In genomic region chr19:957578-957977, GRCh38 we compare ENCODE assay signal across 9 cellular contexts. TPM values are rescaled to one million over a fixed set of nuclear protein-coding genes. Genes with fewer than 3 reads are reported as not detected.
DNase-seq lines count a peak whose midpoint lies in the region; ATAC-seq and TF ChIP-seq lines count a peak whose summit lies in the region.
"Not testable (repeated sequence)": the region's sequence is repeated elsewhere in the genome, so short reads cannot be mapped to it uniquely, and the experiment has no call there.
"Had no signal": no experiment of that assay in that cellular context is flagged by ENCODE, and none has a peak within 500 bp of the region (broad histone marks: within the 10 kb centered on the region; RNA-seq: fewer than 3 reads in every experiment).

No MANE protein-coding gene starts in this region.

- BruUV-seq in IMR-90 (replicated peaks; lab: Mats Ljungman, UMichigan) = not testable (repeated sequence)

- not testable (repeated sequence) for H3K27me3 ChIP-seq in H9 (ENCODE audit: insufficient read depth, low read length); IMR-90 (ENCODE audit: control insufficient read depth, insufficient read depth, low read length); cardiac muscle cell; smooth muscle cell (ENCODE audit: low read depth)

- H3K27me3 Mint-ChIP-seq in H9 (ENCODE audit: low read depth); WTC11 (ENCODE audit: low read depth); mesothelial cell of epicardium (ENCODE audit: low read depth): not testable (repeated sequence)

- not testable (repeated sequence) for H3K27ac ChIP-seq in H9 (ENCODE audit: insufficient read length, low read depth, low read length)
- peak overlapping the region; percentile 34; the same call in 1 of the 2 replicates for H3K27ac ChIP-seq in IMR-90 (ENCODE audit: insufficient read depth, low read length)
- peak overlapping the region; percentile 91 for H3K27ac ChIP-seq in cardiac muscle cell
- peak overlapping the region; percentile 95 for H3K27ac ChIP-seq in smooth muscle cell (ENCODE audit: low read depth)

- not testable (repeated sequence) for H3K4me1 ChIP-seq in H9 (ENCODE audit: insufficient read depth, low read length)
- peaks cover 33% of the 10 kb centered on the region for H3K4me1 ChIP-seq in IMR-90 (ENCODE audit: control insufficient read depth, insufficient read depth, low read length)
- peaks cover 51% of the 10 kb centered on the region for H3K4me1 ChIP-seq in cardiac muscle cell (ENCODE audit: low read depth)
- H3K4me1 ChIP-seq in smooth muscle cell (ENCODE audit: low read depth) = peaks cover 48% of the 10 kb centered on the region

- H4K8ac ChIP-seq in H9 (replicated peaks; ENCODE audit: insufficient read length, low read depth, low read length) = not testable (repeated sequence)
- peak overlapping the region in 1 of 2 experiments; percentile 81; a peak in 3 of 4 replicates for H4K8ac ChIP-seq in IMR-90 (ENCODE audit: low read depth in 2 of 2, low read length in 2 of 2)

- H2BK12ac ChIP-seq in H9 (ENCODE audit: insufficient read length, low read depth, low read length) = not testable (repeated sequence)

- ATAC-seq in IMR-90 (ENCODE audit: low read depth); WTC11: not testable (repeated sequence)

- peaks cover 6 to 58% of the 10 kb centered on the region in 2 experiments for H3K4me1 Mint-ChIP-seq in H9
- H3K4me1 Mint-ChIP-seq in WTC11 = peaks cover 35% of the 10 kb centered on the region
- H3K4me1 Mint-ChIP-seq in mesothelial cell of epicardium = peaks cover 63% of the 10 kb centered on the region

- not testable (repeated sequence) for H3K9me3 ChIP-seq in H9 (ENCODE audit: control insufficient read depth, low read depth, low read length); IMR-90 (ENCODE audit: control insufficient read depth, insufficient read depth, low read length); cardiac muscle cell (ENCODE audit: low read depth); smooth muscle cell (replicated peaks; ENCODE audit: low read depth)

- H3K79me1 ChIP-seq in H9 (ENCODE audit: insufficient read depth, low read depth, low read length, poor library complexity, severe bottlenecking) = not testable (repeated sequence)
- H3K79me1 ChIP-seq in IMR-90 (ENCODE audit: low read depth in 1 of 2, low read length in 2 of 2) = peaks cover 43 to 88% of the 10 kb centered on the region in 2 experiments

- not testable (repeated sequence) for H3K4me3 ChIP-seq in IMR-90 (ENCODE audit: insufficient read depth, low read depth, low read length); cardiac muscle cell
- peak overlapping the region; percentile 31 for H3K4me3 ChIP-seq in smooth muscle cell

- H3K23ac ChIP-seq in H9 (ENCODE audit: insufficient read length, low read depth, low read length) = not testable (repeated sequence)
- peak overlapping the region; percentile 33; the same call in 1 of the 2 replicates for H3K23ac ChIP-seq in IMR-90 (ENCODE audit: low read depth, low read length)

- CTCF ChIA-PET in IMR-90 (lab: Yijun Ruan, JAX) = not testable (repeated sequence)
- CTCF ChIA-PET in WTC11 (lab: Charles Lee) = interaction anchor here (1.2 to 2.0 kb wide), 3 partner anchors 13 to 287 kb away, joined by 3 to 11 read pairs (median 6); no protein-coding TSS in a partner anchor

- H3K18ac ChIP-seq in H9 (ENCODE audit: insufficient read length, low read depth, low read length); IMR-90 (ENCODE audit: low read depth, low read length): not testable (repeated sequence)

- H3K14ac ChIP-seq in H9 (ENCODE audit: insufficient read depth, low read length) = not testable (repeated sequence)
- H3K14ac ChIP-seq in IMR-90 (replicated peaks; ENCODE audit: low read depth, low read length) = peak overlapping the region; percentile 29

- POLR2A ChIA-PET in IMR-90 (lab: Charles Lee; ENCODE audit: unreplicated experiment); WTC11 (lab: Charles Lee): not testable (repeated sequence)

- not testable (repeated sequence) for H4K20me1 ChIP-seq in H9 (ENCODE audit: control insufficient read depth, insufficient read depth, insufficient read length)
- H4K20me1 ChIP-seq in IMR-90 (ENCODE audit: insufficient read depth, low read length) (peaks cover 51% of the 10 kb centered on the region), smooth muscle cell (ENCODE audit: low read depth) (peaks cover 42% of the 10 kb centered on the region)

- not testable (repeated sequence) for H2AK5ac ChIP-seq in H9 (ENCODE audit: insufficient read length, low read length)
- H2AK5ac ChIP-seq in IMR-90 (ENCODE audit: low read depth, low read length) = peak overlapping the region; percentile 84

- not testable (repeated sequence) for H3K23me2 ChIP-seq in H9 (ENCODE audit: insufficient read length, low read depth, low read length, poor library complexity, severe bottlenecking)

- DNase-seq in H9; IMR-90; WTC11 (ENCODE audit: low spot score); cardiac muscle cell (ENCODE audit: low read depth in 1 of 2, low spot score in 1 of 2); mesothelial cell of epicardium (ENCODE audit: low spot score in 2 of 2, unreplicated experiment in 2 of 2); smooth muscle cell (lab: John Stamatoyannopoulos, UW; ENCODE audit: unreplicated experiment): not testable (repeated sequence)

- not testable (repeated sequence) for H3K9ac ChIP-seq in H9 (ENCODE audit: extremely low read depth, insufficient read length, low read length); IMR-90 (ENCODE audit: low read depth, low read length)
- H3K9ac ChIP-seq in smooth muscle cell (ENCODE audit: low read depth) = peak overlapping the region; percentile 86

- WGBS in H9 (ENCODE audit: extremely low coverage, insufficient read length, low lambda C conversion rate) = no CpG with 5 or more reads among the region's 9 CpGs
- 100% methylated on average over 1 of the region's 9 CpGs; no CpG with 5 or more reads in 1 of the 2 experiments for WGBS in IMR-90 (ENCODE audit: extremely low coverage in 2 of 2, insufficient read length in 1 of 2), 2 experiments
- WGBS in smooth muscle cell (ENCODE audit: low lambda C conversion rate) = 87% methylated on average over 9 of the region's 9 CpGs

- H3K4me2 ChIP-seq in H9 (ENCODE audit: insufficient read depth, insufficient read length, low read length); IMR-90 (ENCODE audit: low read depth, low read length): not testable (repeated sequence)
- H3K4me2 ChIP-seq in smooth muscle cell = peak overlapping the region; percentile 85

- not testable (repeated sequence) for H2BK5ac ChIP-seq in H9 (ENCODE audit: insufficient read length, low read length)
- H2BK5ac ChIP-seq in IMR-90 (ENCODE audit: low read depth, low read length, poor library complexity, severe bottlenecking) = peak overlapping the region; percentile 50

- intact Hi-C loops in IMR-90 (cut with micrococcal nuclease) = not testable (repeated sequence)

- not testable (repeated sequence) for H4K5ac ChIP-seq in H9 (ENCODE audit: insufficient read length, low read depth, low read length)
- H4K5ac ChIP-seq in IMR-90 (ENCODE audit: low read depth, low read length) = peak overlapping the region; percentile 55; the same call in 1 of the 2 replicates

- not testable (repeated sequence) for H3K4ac ChIP-seq in H9 (ENCODE audit: low read depth, low read length)
- H3K4ac ChIP-seq in IMR-90 (ENCODE audit: low read depth, low read length) = peak overlapping the region; percentile 90

- H3K56ac ChIP-seq in H9 (ENCODE audit: insufficient read length, low read depth, low read length) = not testable (repeated sequence)
- peak overlapping the region; percentile 58; the same call in 1 of the 2 replicates for H3K56ac ChIP-seq in IMR-90 (ENCODE audit: extremely low read depth, insufficient read depth, low read length)

- not testable (repeated sequence) for TF ChIP-seq POLR2A in IMR-90 (IDR thresholded peaks at IDR 0.05; ENCODE audit: low read depth, low read length)

- peaks cover 4 to 20% (median 11%) of the 10 kb centered on the region in 3 experiments; a peak in 6 of 7 replicates for H3K36me3 Mint-ChIP-seq in H9 (ENCODE audit: insufficient read depth in 1 of 3, low read depth in 3 of 3)
- not testable (repeated sequence) for H3K36me3 Mint-ChIP-seq in WTC11, mesothelial cell of epicardium

- in situ Hi-C loops in IMR-90 (cut with MboI; ENCODE audit: low sequenced_read_pairs) = not testable (repeated sequence)

- not testable (repeated sequence) for H4K91ac ChIP-seq in H9 (ENCODE audit: insufficient read length, low read depth, low read length)
- peak overlapping the region; percentile 96; the same call in 1 of the 2 replicates for H4K91ac ChIP-seq in IMR-90 (ENCODE audit: insufficient read depth, low read depth, low read length)

- not testable (repeated sequence) for H3K9me1 ChIP-seq in IMR-90 (ENCODE audit: insufficient read depth, low read length)

- H2AFZ ChIP-seq in H9 (ENCODE audit: low read length); smooth muscle cell (ENCODE audit: low read depth): not testable (repeated sequence)
- H2AFZ ChIP-seq in IMR-90 (replicated peaks; ENCODE audit: low read length, poor library complexity) = peak overlapping the region; percentile 33

- not testable (repeated sequence) for H2BK20ac ChIP-seq in H9 (ENCODE audit: low read depth, low read length, poor library complexity, severe bottlenecking)
- H2BK20ac ChIP-seq in IMR-90 (ENCODE audit: low read depth, low read length) = 0 out of 2 replicates have a peak overlapping the region, but pooled peaks have one; percentile 9

- not testable (repeated sequence) for H3T11ph ChIP-seq in H9 (ENCODE audit: low read length)

- dilution Hi-C loops in IMR-90 (cut with HindIII; ENCODE audit: low sequenced_read_pairs, unreplicated experiment) = not testable (repeated sequence)

- peaks cover 39% of the 10 kb centered on the region for H3F3A ChIP-seq in smooth muscle cell (ENCODE audit: low read depth)

- H3K27ac Mint-ChIP-seq in H9 = peak overlapping the region in 2 of 3 experiments; percentile 80 to 85; a peak in 2 of 7 replicates
- peak overlapping the region; percentile 76 for H3K27ac Mint-ChIP-seq in WTC11
- H3K27ac Mint-ChIP-seq in mesothelial cell of epicardium = peak overlapping the region; percentile 96

- H3K4me3 Mint-ChIP-seq in H9, WTC11, mesothelial cell of epicardium: not testable (repeated sequence)

- H2BK120ac ChIP-seq in H9 (ENCODE audit: low read depth, low read length, poor library complexity, severe bottlenecking) = not testable (repeated sequence)
- H2BK120ac ChIP-seq in IMR-90 (ENCODE audit: low read depth, low read length) = peak overlapping the region; percentile 62

- not testable (repeated sequence) for TF ChIP-seq CTCF in H9 (conservative IDR thresholded peaks at IDR 0.05); IMR-90 (conservative IDR thresholded peaks at IDR 0.05; ENCODE audit: low read depth, low read length); WTC11 (IDR thresholded peaks at IDR 0.05); cardiac muscle cell (IDR thresholded peaks at IDR 0.05; ENCODE audit: low read depth, low read length); mesothelial cell of epicardium (IDR thresholded peaks at IDR 0.05; ENCODE audit: unreplicated experiment); smooth muscle cell (IDR thresholded peaks at IDR 0.05; ENCODE audit: borderline replicate concordance, insufficient read depth, poor library complexity, severe bottlenecking)

- not testable (repeated sequence) for TF ChIP-seq RAD21 in IMR-90 (IDR thresholded peaks at IDR 0.05; ENCODE audit: low read length)

- H3K36me3 ChIP-seq in IMR-90 (ENCODE audit: control insufficient read depth, insufficient read depth, low read length) = peaks cover 30% of the 10 kb centered on the region
- not testable (repeated sequence) for H3K36me3 ChIP-seq in cardiac muscle cell; smooth muscle cell (ENCODE audit: low read depth)

- H2AK9ac ChIP-seq in IMR-90 (replicated peaks; ENCODE audit: low read depth, low read length, poor library complexity) = peak overlapping the region; percentile 97

- H3K9me3 Mint-ChIP-seq in H9, WTC11, mesothelial cell of epicardium: not testable (repeated sequence)

- H2BK15ac ChIP-seq in H9 (ENCODE audit: low read depth, low read length) = not testable (repeated sequence)
- H2BK15ac ChIP-seq in IMR-90 (ENCODE audit: low read depth, low read length) = peak overlapping the region; percentile 99; the same call in 2 of the 3 replicates

- H3K79me2 ChIP-seq in H9 (ENCODE audit: insufficient read depth, low read length) = not testable (repeated sequence)
- H3K79me2 ChIP-seq in smooth muscle cell (ENCODE audit: low read depth) = peaks cover 86% of the 10 kb centered on the region

RNA-seq across cellular contexts. Expression of gene WDR18, which starts 26.6 kb away (rescaled TPM):
- total RNA-seq in H9 (2021) (94.7 and 101 TPM in 2 replicates), IMR-90 (2012; rRNA removed) (37.1 and 38.9 TPM in 2 replicates), WTC11 (2021) (140 to 147 TPM (median 146 TPM) in 3 replicates), cardiac muscle cell (136 and 143 TPM in 2 replicates), mesothelial cell of epicardium (59.3 to 65.2 TPM (median 59.4 TPM) in 3 replicates), smooth muscle cell (33.8 and 69.4 TPM in 2 replicates)
- polyA plus RNA-seq in IMR-90 (2012; rRNA removed) (56.9 and 74.5 TPM in 2 replicates), cardiac muscle cell (241 and 262 TPM in 2 replicates), smooth muscle cell (153 and 160 TPM in 2 replicates)
- 28.1 and 66.5 TPM in 2 replicates for polyA plus RNA-seq in IMR-90 (2012; cell fraction: cytosol; rRNA removed)
- polyA plus RNA-seq in IMR-90 (2012; cell fraction: nucleus; rRNA removed; ENCODE audit: low replicate concordance) = 114 and 350 TPM in 2 replicates

RNA-seq across cellular contexts. Expression of gene ARID3A, which starts 31.7 kb away (rescaled TPM):
- total RNA-seq in H9 (2021) (98.3 and 104 TPM in 2 replicates), IMR-90 (2012; rRNA removed) (16.0 and 16.7 TPM in 2 replicates), WTC11 (2021) (102 to 116 TPM (median 113 TPM) in 3 replicates), cardiac muscle cell (59.7 and 62.3 TPM in 2 replicates), mesothelial cell of epicardium (65.9 to 72.4 TPM (median 70.6 TPM) in 3 replicates), smooth muscle cell (50.3 TPM in 2 replicates)
- polyA plus RNA-seq in IMR-90 (2012; rRNA removed) (23.1 and 29.4 TPM in 2 replicates), cardiac muscle cell (39.1 and 48.7 TPM in 2 replicates), smooth muscle cell (45.7 and 75.2 TPM in 2 replicates)
- 11.4 and 20.8 TPM in 2 replicates for polyA plus RNA-seq in IMR-90 (2012; cell fraction: cytosol; rRNA removed)
- 47.6 and 91.2 TPM in 2 replicates for polyA plus RNA-seq in IMR-90 (2012; cell fraction: nucleus; rRNA removed; ENCODE audit: low replicate concordance)

RNA-seq across cellular contexts. Expression of gene KISS1R, which starts 40.4 kb away (rescaled TPM):
- total RNA-seq in H9 (2021) (3.3 and 5.9 TPM in 2 replicates), IMR-90 (2012; rRNA removed) (not detected in 2 replicates), WTC11 (2021) (2.9 to 4.4 TPM (median 3.6 TPM) in 3 replicates), cardiac muscle cell (0.46 and 1.2 TPM in 2 replicates), mesothelial cell of epicardium (1.0 to 1.5 TPM (median 1.1 TPM) in 3 replicates), smooth muscle cell (0.27 TPM in 1 of 2 replicates, not detected in the other)
- polyA plus RNA-seq in IMR-90 (2012; rRNA removed) (not detected in 2 replicates), cardiac muscle cell (1.9 and 3.2 TPM in 2 replicates), smooth muscle cell (0.61 and 1.4 TPM in 2 replicates)
- polyA plus RNA-seq in IMR-90 (2012; cell fraction: cytosol; rRNA removed) = 0.02 and 0.09 TPM in 2 replicates
- 0.13 TPM in 1 of 2 replicates, not detected in the other for polyA plus RNA-seq in IMR-90 (2012; cell fraction: nucleus; rRNA removed; ENCODE audit: low replicate concordance)
- total RNA-seq: GM23248 had no signal
- polyA plus RNA-seq: CD14-positive monocyte, GM23248, SK-N-SH had no signal

RNA-seq across cellular contexts. Expression of gene GRIN3B, which starts 42.6 kb away (rescaled TPM):
- total RNA-seq in H9 (2021) = 1.0 and 1.4 TPM in 2 replicates
- under 0.01 and 0.28 TPM in 2 replicates for total RNA-seq in IMR-90 (2012; rRNA removed)
- polyA plus RNA-seq in IMR-90 (2012; rRNA removed) = 0.91 and 1.8 TPM in 2 replicates
- 1.0 and 2.6 TPM in 2 replicates for polyA plus RNA-seq in IMR-90 (2012; cell fraction: cytosol; rRNA removed)
- 6.9 and 13.4 TPM in 2 replicates for polyA plus RNA-seq in IMR-90 (2012; cell fraction: nucleus; rRNA removed; ENCODE audit: low replicate concordance)
- total RNA-seq in WTC11 (2021) = 1.9 to 2.5 TPM (median 2.4 TPM) in 3 replicates
- 5.4 and 8.5 TPM in 2 replicates for total RNA-seq in cardiac muscle cell
- 3.0 and 4.9 TPM in 2 replicates for polyA plus RNA-seq in cardiac muscle cell
- 0.29 to 0.36 TPM (median 0.34 TPM) in 3 replicates for total RNA-seq in mesothelial cell of epicardium
- total RNA-seq in smooth muscle cell = 1.2 and 12.6 TPM in 2 replicates
- polyA plus RNA-seq in smooth muscle cell = 1.2 and 3.6 TPM in 2 replicates
- polyA plus RNA-seq: GM23248 had no signal

RNA-seq across cellular contexts. Expression of gene R3HDM4, which starts 44.6 kb away (rescaled TPM):
- 66.2 and 66.4 TPM in 2 replicates for total RNA-seq in H9 (2021)
- total RNA-seq in IMR-90 (2012; rRNA removed) = 8.9 and 9.0 TPM in 2 replicates
- 51.5 and 52.5 TPM in 2 replicates for polyA plus RNA-seq in IMR-90 (2012; rRNA removed)
- polyA plus RNA-seq in IMR-90 (2012; cell fraction: cytosol; rRNA removed) = 36.9 and 69.3 TPM in 2 replicates
- polyA plus RNA-seq in IMR-90 (2012; cell fraction: nucleus; rRNA removed; ENCODE audit: low replicate concordance) = 60.4 and 87.8 TPM in 2 replicates
- 85.5 to 99.5 TPM (median 88.3 TPM) in 3 replicates for total RNA-seq in WTC11 (2021)
- total RNA-seq in cardiac muscle cell = 60.3 and 66.2 TPM in 2 replicates
- 82.1 and 86.7 TPM in 2 replicates for polyA plus RNA-seq in cardiac muscle cell
- total RNA-seq in mesothelial cell of epicardium = 47.4 to 50.5 TPM (median 49.5 TPM) in 3 replicates
- total RNA-seq in smooth muscle cell = 25.9 and 42.3 TPM in 2 replicates
- 69.4 and 70.5 TPM in 2 replicates for polyA plus RNA-seq in smooth muscle cell
